ENCODE assay signal across 7 cellular contexts in the genomic region with DNA sequence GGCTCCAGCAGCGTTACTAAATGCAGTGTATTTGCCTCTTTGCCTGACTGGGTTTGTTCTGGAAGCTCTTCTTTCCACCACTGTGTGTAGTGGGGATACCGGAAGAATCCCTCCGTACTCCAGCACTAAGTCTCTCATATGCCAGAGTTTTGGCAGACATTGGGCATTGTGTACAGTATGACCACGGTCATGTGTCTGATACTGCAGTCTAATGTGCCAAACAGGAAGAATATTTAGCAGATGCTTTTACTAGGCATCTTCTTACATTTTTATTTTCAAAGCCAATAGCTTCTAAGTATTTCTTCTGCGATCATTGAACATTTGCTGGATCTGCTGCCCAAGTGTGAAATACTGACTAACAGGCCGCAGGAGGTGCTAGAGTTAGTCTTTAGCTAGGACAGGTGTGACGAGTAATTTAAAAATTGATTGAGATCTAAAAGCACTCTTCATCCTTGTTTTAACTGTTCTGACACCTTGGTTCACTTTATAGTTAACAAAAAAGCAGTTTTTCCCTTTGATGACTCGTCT. TPM values are rescaled to one million over a fixed set of nuclear protein-coding genes. Genes with fewer than 3 reads are reported as not detected.
DNase-seq lines count a peak whose midpoint lies in the region; ATAC-seq and TF ChIP-seq lines count a peak whose summit lies in the region.

No MANE protein-coding gene starts in this region.

- no peaks in the 10 kb centered on the region for H3K4me1 ChIP-seq in fibroblast of lung (ENCODE audit: control insufficient read depth, extremely low read depth, insufficient read depth, low read length)
- peaks cover 0 to 9% of the 10 kb centered on the region in 2 donors for H3K4me1 ChIP-seq in neuronal stem cell (ENCODE audit: control insufficient read depth in 2 of 2, insufficient read depth in 1 of 2, low read depth in 1 of 2, low read length in 2 of 2)

- H2BK12ac ChIP-seq in neuronal stem cell (ENCODE audit: low read length) = no peak overlapping the region

- no peak overlapping the region for H2BK120ac ChIP-seq in neuronal stem cell (ENCODE audit: low read depth, low read length)

- H4K8ac ChIP-seq in neuronal stem cell (ENCODE audit: low read depth, low read length) = no peak overlapping the region

- H2AFZ ChIP-seq in fibroblast of lung (ENCODE audit: low read length) (peak overlapping the region; percentile 48), neuronal stem cell (ENCODE audit: low read length) (peak overlapping the region; percentile 97)

- H2AK5ac ChIP-seq in neuronal stem cell (ENCODE audit: low read depth, low read length) = no peak overlapping the region

- peak overlapping the region in 2 of 4 experiments; percentile 53 to 63 for H3K4me3 ChIP-seq in fibroblast of lung (replicated peaks in 1 of 4; ENCODE audit: control extremely low read depth in 1 of 4, insufficient read depth in 1 of 4, low read depth in 3 of 4, low read length in 4 of 4)
- peak overlapping the region; percentile 51 to 77 for H3K4me3 ChIP-seq in neuronal stem cell (ENCODE audit: low read length in 2 of 2)

- H3K4ac ChIP-seq in neuronal stem cell (ENCODE audit: low read length) = no peak overlapping the region

- H3K9me3 ChIP-seq in fibroblast of lung (ENCODE audit: control insufficient read depth, insufficient read depth, low read depth, low read length) = no peaks in the 10 kb centered on the region
- H3K9me3 ChIP-seq in neuronal stem cell (replicated peaks in 1 of 2; ENCODE audit: control insufficient read depth in 2 of 2, insufficient read depth in 1 of 2, low read depth in 1 of 2, low read length in 2 of 2) = no peaks in the 10 kb centered on the region

- no peak for ATAC-seq in HG02840 (IDR thresholded peaks at IDR 0.05; ENCODE audit: low FRiP score, unreplicated experiment)

- TF ChIP-seq CTCF in GM20000 (IDR thresholded peaks at IDR 0.05; ENCODE audit: extremely low read depth, missing control alignments) (no peak), fibroblast of lung (conservative IDR thresholded peaks at IDR 0.05 in 1 of 2, IDR thresholded peaks at IDR 0.05 in 1 of 2; ENCODE audit: low read depth in 1 of 2, low read length in 2 of 2) (no peak)

- peaks cover 9% of the 10 kb centered on the region for H3K27me3 ChIP-seq in fibroblast of lung (ENCODE audit: control insufficient read depth, insufficient read depth, low read length)
- peaks cover 7 to 60% (median 31%) of the 10 kb centered on the region in 3 experiments for H3K27me3 ChIP-seq in neuronal stem cell (ENCODE audit: control insufficient read depth in 3 of 3, insufficient read depth in 3 of 3, low read depth in 1 of 3, low read length in 3 of 3)

- H3K9ac ChIP-seq in fibroblast of lung (ENCODE audit: insufficient read depth, low read length) = no peak overlapping the region
- H3K9ac ChIP-seq in neuronal stem cell (ENCODE audit: low read depth, low read length, poor library complexity) = no peak overlapping the region

- no peaks in the 10 kb centered on the region for H4K20me1 ChIP-seq in fibroblast of lung (ENCODE audit: control insufficient read depth, extremely low read depth, insufficient read depth, low read length)

- H3K23ac ChIP-seq in neuronal stem cell (ENCODE audit: low read depth, low read length, poor library complexity) = no peak overlapping the region

- H2BK5ac ChIP-seq in neuronal stem cell (ENCODE audit: low read length) = no peak overlapping the region

- H3K79me2 ChIP-seq in fibroblast of lung (ENCODE audit: control insufficient read depth, insufficient read depth, low read length) = no peaks in the 10 kb centered on the region

- H3K36me3 ChIP-seq in fibroblast of lung (ENCODE audit: control insufficient read depth, insufficient read depth, low read length) (no peaks in the 10 kb centered on the region), neuronal stem cell (replicated peaks in 1 of 2; ENCODE audit: control insufficient read depth in 2 of 2, insufficient read depth in 2 of 2, low read length in 2 of 2) (no peaks in the 10 kb centered on the region)

- no peak overlapping the region for H3K18ac ChIP-seq in neuronal stem cell (ENCODE audit: low read length)

- H2BK15ac ChIP-seq in neuronal stem cell (ENCODE audit: low read length) = no peak overlapping the region

- no peak overlapping the region for H3K14ac ChIP-seq in neuronal stem cell (ENCODE audit: low read length)

- H3K79me1 ChIP-seq in neuronal stem cell (ENCODE audit: low read depth, low read length) = no peaks in the 10 kb centered on the region

- DNase-seq in GM20000 (ENCODE audit: low spot score) = peak; percentile 23
- peak; percentile 70 for DNase-seq in SHP77 treated with DMSO at 0.1 percent for 48 hours (lab: John Stamatoyannopoulos, UW)
- DNase-seq in fibroblast of lung (ENCODE audit: low read depth in 2 of 2) = no peak
- DNase-seq in neuronal stem cell (ENCODE audit: low spot score) = no peak
- DNase-seq in NCI-H1436 (lab: John Stamatoyannopoulos, UW) = no peak
- no peak for DNase-seq in ecto neural progenitor cell (ENCODE audit: low spot score)

- H3K27ac ChIP-seq in fibroblast of lung (ENCODE audit: insufficient read depth, low read length) (no peak overlapping the region), neuronal stem cell (replicated peaks; ENCODE audit: low read length) (no peak overlapping the region)

- no peak overlapping the region for H4K91ac ChIP-seq in neuronal stem cell (ENCODE audit: low read depth, low read length, poor library complexity)

- no CpG with 5 or more reads among the region's 8 CpGs for WGBS in neuronal stem cell (ENCODE audit: extremely low coverage in 2 of 2, insufficient read length in 2 of 2, insufficient replicate concordance in 1 of 2), 2 donors

- H3K4me2 ChIP-seq in fibroblast of lung (ENCODE audit: extremely low read depth, insufficient read depth, low read length) (peak overlapping the region; percentile 42), neuronal stem cell (ENCODE audit: insufficient read depth, low read length, poor library complexity, severe bottlenecking) (peak overlapping the region; percentile 64)

RNA-seq across cellular contexts. Expression of a gene that starts 0.7 kb away (rescaled TPM):
- 0.33 and 0.51 TPM in 2 replicates for total RNA-seq in fibroblast of lung
- polyA plus RNA-seq in fibroblast of lung = 0.07 and 0.15 TPM in 2 replicates
- polyA plus RNA-seq in fibroblast of lung (2012) = 0.06 and 0.16 TPM in 2 replicates
- polyA minus RNA-seq in fibroblast of lung (ENCODE audit: low replicate concordance) = not detected in 2 replicates
- 0.21 TPM for polyA plus RNA-seq in neuronal stem cell (2013, experiment 1 of 2)
- polyA plus RNA-seq in neuronal stem cell (2013, experiment 2 of 2) = 0.17 TPM

Comparison
In these comparisons a context has a peak if more than half of its experiments do, and no peak if none do; other contexts are left out.
1. DNase-seq: peak in GM20000 (single experiment) and SHP77 treated with DMSO at 0.1 percent for 48 hours (single experiment); none in fibroblast of lung (0 of 2), neuronal stem cell (single experiment), NCI-H1436 (single experiment) and ecto neural progenitor cell (single experiment).